In the genomic region with DNA sequence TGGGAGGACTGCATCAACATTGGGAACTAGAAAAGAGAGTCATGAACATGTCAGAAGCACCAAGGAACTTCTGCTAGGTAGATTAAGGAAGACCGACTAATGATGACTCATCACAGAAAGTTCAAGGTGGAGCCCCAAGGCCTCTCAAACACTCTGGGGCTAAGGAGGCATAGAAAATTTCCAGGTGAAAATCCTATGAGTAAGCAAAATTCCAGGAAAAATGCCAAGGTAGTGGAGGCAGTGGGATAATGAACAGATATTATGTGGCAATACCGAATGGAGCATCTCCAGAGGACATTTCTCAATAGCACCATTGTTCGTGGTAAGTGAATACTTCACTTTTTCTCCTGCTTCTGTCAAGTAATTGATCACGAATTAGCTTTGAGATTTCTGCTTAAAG, we compare ENCODE assay signal across 27 cellular contexts.
A peak's percentile ranks its signal among the peaks of the same experiment; 100 is the strongest.
DNase-seq lines count a peak whose midpoint lies in the region; ATAC-seq, FAIRE-seq and TF ChIP-seq lines count a peak whose summit lies in the region.
"Had no signal": no experiment of that assay in that cellular context is flagged by ENCODE, and none has a peak within 500 bp of the region (broad histone marks: within the 10 kb centered on the region; RNA-seq: fewer than 3 reads in every experiment).

No MANE protein-coding gene starts in this region.

- H4K20me1 ChIP-seq in keratinocyte (ENCODE audit: control insufficient read depth, extremely low read depth, insufficient read depth, low read length) = no peaks in the 10 kb centered on the region

- TF ChIP-seq EP300 in A549 (IDR thresholded peaks at IDR 0.05) (no peak), Ishikawa (IDR thresholded peaks at IDR 0.05; ENCODE audit: borderline replicate concordance) (no peak)

- H3K9ac ChIP-seq in keratinocyte (ENCODE audit: control insufficient read depth, extremely low read depth, insufficient read depth, low read length) = no peak overlapping the region

- POLR2A ChIA-PET in A549 (lab: Yijun Ruan, JAX) = no interaction called here

- DNase-seq in A549 (ENCODE audit: low read depth in 1 of 2, low spot score in 1 of 2) (no peak), astrocyte of the spinal cord (ENCODE audit: low read depth, low spot score) (peak; percentile 2), keratinocyte (ENCODE audit: low read depth, low spot score) (peak; percentile 92), sciatic nerve (ENCODE audit: low spot score) (no peak)
- DNase-seq: activated CD8-positive, alpha-beta memory T cell treated with anti-CD3 and anti-CD28 coated beads, Interleukin-2, amount 50 U/mL, for 48 hours; activated naive CD8-positive, alpha-beta T cell treated with anti-CD3 and anti-CD28 coated beads, Interleukin-2, amount 10 ng/mL, durations not matched to agents 7 days and 5 days; DMS 273 treated with DMSO at 0.1 percent for 48 hours; foreskin melanocyte; kidney; naive thymus-derived CD4-positive, alpha-beta T cell; NCI-H1436 treated with DMSO at 0.1 percent for 48 hours; NCI-H69; right cardiac atrium; stimulated activated CD8-positive, alpha-beta memory T cell treated with anti-CD3 and anti-CD28 coated beads, Interleukin-4, amount 100 ng/mL, for 48 hours; T-helper 2 cell; upper lobe of right lung; WERI-Rb-1 had no signal

- no peak for TF ChIP-seq POLR2A in A549 (IDR thresholded peaks at IDR 0.05; ENCODE audit: low read length)

- H3K79me2 ChIP-seq in keratinocyte (ENCODE audit: control insufficient read depth, insufficient read depth, low read length) = no peaks in the 10 kb centered on the region

- H3K27ac ChIP-seq in A549 (no peak overlapping the region), keratinocyte (ENCODE audit: control insufficient read depth, insufficient read depth, low read length) (no peak overlapping the region)
- H3K27ac ChIP-seq: C4-2B, coronary artery, SJSA1, upper lobe of right lung, WERI-Rb-1 had no signal

- H3K4me3 ChIP-seq in A549 (no peak overlapping the region), astrocyte of the spinal cord (ENCODE audit: low read depth, low read length) (no peak overlapping the region), keratinocyte (ENCODE audit: control insufficient read depth in 2 of 3, extremely low read depth in 1 of 3, insufficient read depth in 2 of 3, low read depth in 1 of 3, low read length in 3 of 3) (no peak overlapping the region)
- H3K4me3 ChIP-seq: coronary artery, SJSA1, upper lobe of right lung had no signal

- CTCF ChIA-PET in A549 (lab: Yijun Ruan, JAX) = no interaction called here

- ATAC-seq in A549 = no peak
- ATAC-seq in HG03196 (IDR thresholded peaks at IDR 0.05; ENCODE audit: unreplicated experiment) = no peak
- ATAC-seq in HG02678 (IDR thresholded peaks at IDR 0.05; ENCODE audit: unreplicated experiment) = no peak
- no peak for ATAC-seq in sciatic nerve
- no peak for ATAC-seq in HG03442 (IDR thresholded peaks at IDR 0.05; ENCODE audit: unreplicated experiment)
- ATAC-seq: naive thymus-derived CD4-positive, alpha-beta T cell; right cardiac atrium; upper lobe of right lung had no signal

- no peak overlapping the region for H2AFZ ChIP-seq in keratinocyte (ENCODE audit: control insufficient read depth, low read length)

- H3K36me3 ChIP-seq in keratinocyte (ENCODE audit: control insufficient read depth in 2 of 2, extremely low read depth in 1 of 2, insufficient read depth in 2 of 2, low read length in 2 of 2) = no peaks in the 10 kb centered on the region
- H3K36me3 ChIP-seq: SJSA1, upper lobe of right lung, WERI-Rb-1 had no signal

- intact Hi-C loops in sciatic nerve (cut with DNase I) = no loop called here

- H3K27me3 ChIP-seq in keratinocyte (ENCODE audit: control insufficient read depth, extremely low read depth, insufficient read depth, low read length) = no peaks in the 10 kb centered on the region
- H3K27me3 ChIP-seq: SJSA1, upper lobe of right lung had no signal

- H3K9me3 ChIP-seq in A549 (no peaks in the 10 kb centered on the region), keratinocyte (ENCODE audit: control insufficient read depth, low read depth, low read length) (no peaks in the 10 kb centered on the region)
- H3K9me3 ChIP-seq: SJSA1, upper lobe of right lung had no signal

- FAIRE-seq in A549 (lab: Jason Lieb, UNC) (no peak), keratinocyte (lab: Jason Lieb, UNC) (peak; percentile 94)
- FAIRE-seq: endometrium, GM12891, H1, kidney had no signal

- in situ Hi-C loops in astrocyte of the spinal cord (cut with HindIII; ENCODE audit: low sequenced_read_pairs) = no loop called here

- 13% methylated on average over 4 of the region's 4 CpGs for WGBS in A549 (ENCODE audit: missing lambda C conversion rate)

- dilution Hi-C loops in keratinocyte (cut with MboI; ENCODE audit: extremely low pct_ligation_motif_present, low sequenced_read_pairs) = no loop called here

- no peak overlapping the region for H3K4me2 ChIP-seq in A549
- H3K4me2 ChIP-seq in keratinocyte (ENCODE audit: control insufficient read depth, extremely low read depth, insufficient read depth, low read depth, low read length) = no peak overlapping the region

- H3K4me1 ChIP-seq in A549 (no peaks in the 10 kb centered on the region), keratinocyte (ENCODE audit: control insufficient read depth, extremely low read depth, insufficient read depth, low read length) (peaks cover 9% of the 10 kb centered on the region)
- H3K4me1 ChIP-seq: SJSA1, upper lobe of right lung had no signal

- TF ChIP-seq RAD21 in A549 (conservative IDR thresholded peaks at IDR 0.05 in 1 of 2, IDR thresholded peaks at IDR 0.05 in 1 of 2) (no peak), Ishikawa (IDR thresholded peaks at IDR 0.05; ENCODE audit: low read depth) (no peak)

- TF ChIP-seq CTCF in A549 (IDR thresholded peaks at IDR 0.05) = no peak
- no peak for TF ChIP-seq CTCF in astrocyte of the spinal cord (IDR thresholded peaks at IDR 0.05; ENCODE audit: low read depth, low read length)
- TF ChIP-seq CTCF in keratinocyte (optimal IDR thresholded peaks at IDR 0.05 in 1 of 3, IDR thresholded peaks at IDR 0.05 in 1 of 3, conservative IDR thresholded peaks at IDR 0.05 in 1 of 3; ENCODE audit: extremely low read depth in 1 of 3, insufficient read depth in 2 of 3, low read length in 3 of 3) = no peak

- H3K9me1 ChIP-seq in keratinocyte (ENCODE audit: control insufficient read depth, extremely low read depth, insufficient read depth, low read length) = no peaks in the 10 kb centered on the region

TF ChIP-seq in A549, 52 proteins besides CTCF, POLR2A, EP300 and RAD21:
- no peak for TF ChIP-seq FOSL2 (IDR thresholded peaks at IDR 0.05)
- TF ChIP-seq FOSL2 (CRISPR knock-in tag; IDR thresholded peaks at IDR 0.05) = 0 out of 2 replicates have a peak, but pooled peaks have one; percentile 37
- TF ChIP-seq MAFK (IDR thresholded peaks at IDR 0.05; ENCODE audit: partially characterized antibody) = peak; percentile 35
- no peak for TF ChIP-seq CBX8 (IDR thresholded peaks at IDR 0.05)

TF ChIP-seq in Ishikawa, 13 proteins besides CTCF, POLR2A, EP300 and RAD21:
- TF ChIP-seq CEBPB (IDR thresholded peaks at IDR 0.05) (0 out of 2 replicates have a peak, but pooled peaks have one; percentile 13), TEAD4 (IDR thresholded peaks at IDR 0.05) (no peak)

Comparison
In these comparisons a context has a peak if more than half of its experiments do, and no peak if none do; other contexts are left out.
1. DNase-seq: peak in astrocyte of the spinal cord (single experiment) and keratinocyte (single experiment); none in A549 (0 of 2) and sciatic nerve (single experiment).